In the genomic region with DNA sequence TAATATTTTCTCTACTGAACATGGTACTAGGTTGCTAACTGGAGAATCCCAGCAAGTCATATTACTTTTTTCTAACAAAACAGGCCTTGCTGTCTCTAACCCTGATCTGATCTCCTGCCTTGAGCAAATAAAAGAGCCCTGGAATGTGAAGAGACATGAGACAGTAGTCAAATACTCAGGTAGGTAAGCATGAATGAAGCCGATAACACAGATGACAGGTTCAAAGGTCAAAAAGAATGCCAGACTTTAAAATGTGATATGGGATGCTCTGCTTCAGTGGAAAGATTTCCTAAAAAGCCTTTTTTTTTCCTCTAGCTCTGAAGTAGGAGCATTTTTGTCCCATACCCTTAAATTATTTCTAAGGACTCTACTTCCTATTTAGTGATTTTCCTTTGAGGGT, we compare ENCODE assay signal across 29 cellular contexts. TPM values are rescaled to one million over a fixed set of nuclear protein-coding genes. Genes with fewer than 3 reads are reported as not detected.
"Had no signal": no experiment of that assay in that cellular context is flagged by ENCODE, and none has a peak within 500 bp of the region (broad histone marks: within the 10 kb centered on the region; RNA-seq: fewer than 3 reads in every experiment).

No MANE protein-coding gene starts in this region.

- H3K4me2 ChIP-seq: neural progenitor cell, smooth muscle cell had no signal

- H3K27me3 ChIP-seq: neural progenitor cell, ovary, spleen, suprapubic skin, testis, tibial artery, transverse colon, upper lobe of right lung, uterus had no signal

- DNase-seq: natural killer cell; occipital lobe; ovary; posterior cingulate gyrus; psoas muscle; right cardiac atrium; spleen; stimulated activated CD4-positive, alpha-beta T cell treated with anti-CD3 and anti-CD28 coated beads, Interleukin-12 subunit alpha, Interleukin-12 subunit beta, amount 100 ng/mL, for 4 hours; stimulated activated CD4-positive, alpha-beta T cell treated with anti-CD3 and anti-CD28 coated beads, Interleukin-1b, Interleukin-23, amount 100 ng/mL, for 48 hours; stimulated activated CD4-positive, alpha-beta T cell treated with anti-CD3 and anti-CD28 coated beads, Interleukin-4, amount 100 ng/mL, for 1 hour; stimulated activated CD4-positive, alpha-beta T cell treated with anti-CD3 and anti-CD28 coated beads, Interleukin-4, amount 100 ng/mL, for 4 hours; stimulated activated CD8-positive, alpha-beta memory T cell treated with anti-CD3 and anti-CD28 coated beads, Interleukin-4, amount 100 ng/mL, for 48 hours; stimulated activated naive CD4-positive, alpha-beta T cell; stimulated activated naive CD8-positive, alpha-beta T cell treated with anti-CD3 and anti-CD28 coated beads, Interleukin-15, amount 100 ng/mL, for 72 hours; stimulated activated naive CD8-positive, alpha-beta T cell treated with anti-CD3 and anti-CD28 coated beads, Interleukin-15, Interleukin-2, amounts not matched to agents 100 U/mL and 50 U/mL, for 24 hours; substantia nigra; testis; tibial artery; transverse colon; upper lobe of right lung; uterus had no signal

- H3K9ac ChIP-seq: neural progenitor cell, parathyroid adenoma had no signal

- H3K4me3 ChIP-seq: neural progenitor cell, ovary, psoas muscle, skin epidermis, smooth muscle cell, spleen, suprapubic skin, testis, tibial artery, transverse colon, upper lobe of right lung, uterus had no signal

- H3K4me1 ChIP-seq: neural progenitor cell, parathyroid adenoma, psoas muscle, spleen, suprapubic skin, testis, tibial artery, transverse colon, upper lobe of right lung, uterus had no signal

- ATAC-seq: natural killer cell; psoas muscle; right cardiac atrium; sciatic nerve; stimulated activated memory B cell treated with anti-CD40 and anti-IgM and Interleukin-4, amounts not matched to agents 10 μg/mL and 1 μg/mL and 100 μg/mL, for 72 hours; stimulated activated naive CD8-positive, alpha-beta T cell treated with anti-CD3 and anti-CD28 coated beads, Interleukin-15, amount 100 ng/mL, for 72 hours; stimulated activated naive CD8-positive, alpha-beta T cell treated with anti-CD3 and anti-CD28 coated beads, Interleukin-15, Interleukin-2, amounts not matched to agents 100 U/mL and 50 U/mL, for 24 hours; upper lobe of right lung had no signal

- H3K79me2 ChIP-seq: parathyroid adenoma had no signal

- H3K27ac ChIP-seq: neural progenitor cell, ovary, parathyroid adenoma, psoas muscle, skin epidermis, spleen, suprapubic skin, testis, tibial artery, transverse colon, upper lobe of right lung, uterus had no signal

- H3K36me3 ChIP-seq: ovary, suprapubic skin, tibial artery, transverse colon, upper lobe of right lung, uterus had no signal

- H3K9me3 ChIP-seq: testis, tibial artery, upper lobe of right lung, uterus had no signal

- H2AFZ ChIP-seq: neural progenitor cell, parathyroid adenoma had no signal

RNA-seq across cellular contexts. Expression of a gene that starts 28.7 kb away (rescaled TPM):
- total RNA-seq: smooth muscle cell had no signal
- polyA plus RNA-seq: neural cell, smooth muscle cell had no signal
